29 cellular contexts compared by ENCODE assay signal in genomic region chr19:7847664-7848063, GRCh38. TPM values are rescaled to one million over a fixed set of nuclear protein-coding genes. Genes with fewer than 3 reads are reported as not detected.
"Had no signal": no experiment of that assay in that cellular context is flagged by ENCODE, and none has a peak within 500 bp of the region (broad histone marks: within the 10 kb centered on the region; RNA-seq: fewer than 3 reads in every experiment).

No MANE protein-coding gene starts in this region.

- H3K4me3 Mint-ChIP-seq: endodermal cell; mesothelial cell of epicardium; naive B cell; nephron; neural progenitor cell; stimulated activated memory B cell treated with anti-CD40 and anti-IgM and Interleukin-4, amounts not matched to agents 10 μg/mL and 1 μg/mL and 100 μg/mL, for 72 hours had no signal

- H2AFZ ChIP-seq: neural progenitor cell had no signal

- H3K36me3 Mint-ChIP-seq: mesothelial cell of epicardium; naive B cell; neural progenitor cell; stimulated activated memory B cell treated with anti-CD40 and anti-IgM and Interleukin-4, amounts not matched to agents 10 μg/mL and 1 μg/mL and 100 μg/mL, for 72 hours had no signal

- H3K4me3 ChIP-seq: gastrocnemius medialis, left lung, mucosa of descending colon, neural progenitor cell, ovary, psoas muscle, sigmoid colon, transverse colon, vagina had no signal

- H3K4me1 ChIP-seq: left lung, neural progenitor cell, sigmoid colon, transverse colon, vagina had no signal

- H3K27ac ChIP-seq: epithelial cell of prostate, gastrocnemius medialis, left lung, neural progenitor cell, ovary, psoas muscle, sigmoid colon, transverse colon, vagina had no signal

- DNase-seq: cortex of kidney; effector CD8-positive, alpha-beta T cell; endodermal cell; foreskin fibroblast; gastrocnemius medialis; left lung; mesenchymal stem cell; mucosa of descending colon; naive B cell; nucleus accumbens; psoas muscle; right cardiac atrium; sigmoid colon; stimulated activated CD4-positive, alpha-beta T cell treated with anti-CD3 and anti-CD28 coated beads, Interleukin-4, amount 100 ng/mL, for 4 hours; stimulated activated naive CD8-positive, alpha-beta T cell treated with anti-CD3 and anti-CD28 coated beads, Interleukin-15, Interleukin-2, amounts not matched to agents 100 U/mL and 50 U/mL, for 24 hours; transverse colon had no signal

- H3K9ac ChIP-seq: neural progenitor cell had no signal

- H3K27ac Mint-ChIP-seq: endodermal cell; mesothelial cell of epicardium; naive B cell; nephron; neural progenitor cell; stimulated activated memory B cell treated with anti-CD40 and anti-IgM and Interleukin-4, amounts not matched to agents 10 μg/mL and 1 μg/mL and 100 μg/mL, for 72 hours had no signal

- H3K9me3 ChIP-seq: gastrocnemius medialis, left lung, mucosa of descending colon, ovary, psoas muscle, sigmoid colon, transverse colon, vagina had no signal

- H3K4me1 Mint-ChIP-seq: endodermal cell, mesothelial cell of epicardium had no signal

- H3K4me2 ChIP-seq: neural progenitor cell had no signal

- H3K36me3 ChIP-seq: gastrocnemius medialis, neural progenitor cell, ovary, transverse colon, vagina had no signal

- H3K9me3 Mint-ChIP-seq: endodermal cell; mesothelial cell of epicardium; naive B cell; nephron; neural progenitor cell; stimulated activated memory B cell treated with anti-CD40 and anti-IgM and Interleukin-4, amounts not matched to agents 10 μg/mL and 1 μg/mL and 100 μg/mL, for 72 hours had no signal

- ATAC-seq: esophagus mucosa; gastrocnemius medialis; left lung; mucosa of descending colon; psoas muscle; right cardiac atrium; stimulated activated memory B cell treated with anti-CD40 and anti-IgM and Interleukin-4, amounts not matched to agents 10 μg/mL and 1 μg/mL and 100 μg/mL, for 72 hours; stimulated activated naive CD8-positive, alpha-beta T cell treated with anti-CD3 and anti-CD28 coated beads, Interleukin-15, Interleukin-2, amounts not matched to agents 100 U/mL and 50 U/mL, for 24 hours had no signal

- H3K27me3 ChIP-seq: gastrocnemius medialis, left lung, neural progenitor cell, ovary, sigmoid colon, transverse colon, vagina had no signal

- FAIRE-seq: keratinocyte had no signal

RNA-seq across cellular contexts. Expression of gene PRR36, which starts 26.5 kb away (rescaled TPM):
- total RNA-seq: dermis microvascular lymphatic vessel endothelial cell, gastrocnemius medialis, glomerular endothelial cell, lung microvascular endothelial cell, psoas muscle, sigmoid colon, skeletal muscle tissue, vagina had no signal
- polyA plus RNA-seq: keratinocyte, psoas muscle had no signal

RNA-seq across cellular contexts. Expression of gene LRRC8E, which starts 40.6 kb away (rescaled TPM):
- total RNA-seq: sigmoid colon had no signal
